8 cellular contexts compared by ENCODE assay signal in the genomic region with DNA sequence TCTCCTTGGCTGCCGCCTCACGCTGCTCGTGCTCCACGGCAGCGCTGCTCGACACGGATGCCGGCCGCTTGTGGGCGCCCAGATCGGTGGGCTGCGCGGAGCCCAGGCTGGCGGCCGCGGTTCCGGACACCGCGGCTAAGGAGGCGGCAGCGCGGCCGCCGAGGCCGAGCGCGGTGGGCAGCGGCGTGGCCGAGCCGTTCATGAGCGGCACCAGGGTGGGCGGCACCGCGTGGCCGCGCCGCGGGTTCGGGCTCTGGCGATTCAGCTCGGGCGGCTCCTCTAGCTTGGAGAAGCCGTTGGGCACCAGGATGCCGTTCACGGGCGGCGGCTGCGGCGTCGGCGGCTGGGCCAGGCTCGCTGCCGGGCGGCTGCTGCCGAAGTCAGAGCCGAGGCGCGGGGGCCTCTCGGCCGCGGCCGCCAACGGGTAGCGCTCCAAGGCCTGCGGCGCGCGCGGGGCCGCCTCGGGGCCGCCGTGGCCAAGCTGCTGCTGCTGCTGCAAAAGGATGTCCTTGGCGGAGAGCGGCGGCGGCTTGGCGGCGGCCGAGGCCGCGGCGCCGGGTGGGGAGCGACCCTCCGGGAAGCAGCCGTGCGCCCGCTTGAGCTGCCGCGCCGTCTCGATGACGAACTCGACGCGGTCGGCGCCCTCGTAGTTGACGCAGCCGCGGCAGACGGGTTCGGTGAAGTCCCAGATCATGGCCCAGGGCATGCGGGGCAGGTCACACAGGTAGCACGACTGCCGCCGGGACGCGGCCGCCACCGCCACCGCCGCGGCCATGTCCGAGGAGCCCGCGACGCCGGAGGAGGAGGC. TPM values are rescaled to one million over a fixed set of nuclear protein-coding genes. Genes with fewer than 3 reads are reported as not detected.
A peak's percentile ranks its signal among the peaks of the same experiment; 100 is the strongest.
DNase-seq lines count a peak whose midpoint lies in the region; ATAC-seq and TF ChIP-seq lines count a peak whose summit lies in the region.

No MANE protein-coding gene starts in this region.

- H3K36me3 ChIP-seq in MM.1S (replicated peaks; ENCODE audit: insufficient read depth, low read length) (peaks cover 9% of the 10 kb centered on the region), thyroid gland (peaks cover 18 to 27% of the 10 kb centered on the region in 2 donors)

- WGBS in thyroid gland, 2 donors, result no CpG with 5 or more reads among the region's 122 CpGs

- peak overlapping the region in 2 of 3 experiments; percentile 84 to 100 for H3K27ac Mint-ChIP-seq in nephron

- H3K4me1 ChIP-seq in MM.1S (ENCODE audit: low read length) (peaks cover 48% of the 10 kb centered on the region), thyroid gland (peaks cover 29 to 33% of the 10 kb centered on the region in 2 donors)

- peak in 1 of 2 donors; percentile 47 for TF ChIP-seq POLR2A in thyroid gland (IDR thresholded peaks at IDR 0.05)

- TF ChIP-seq CTCF in MM.1S (IDR thresholded peaks at IDR 0.05; ENCODE audit: low read length) (no peak; the same call in 1 of the 2 replicates), nephron (IDR thresholded peaks at IDR 0.05; ENCODE audit: unreplicated experiment in 3 of 3) (no peak), thyroid gland (IDR thresholded peaks at IDR 0.05) (no peak)

- H3K27me3 ChIP-seq in MM.1S (replicated peaks; ENCODE audit: insufficient read depth, low read length) (no peaks in the 10 kb centered on the region), thyroid gland (no peaks in the 10 kb centered on the region)

- peaks cover 73% of the 10 kb centered on the region for H3F3A ChIP-seq in MM.1S (ENCODE audit: insufficient read depth, low read length)

- peaks cover 53% of the 10 kb centered on the region for H3K79me2 ChIP-seq in MM.1S (ENCODE audit: low read length)

- H3K27ac ChIP-seq in MM.1S (ENCODE audit: low read length) (peak overlapping the region; percentile 96), epithelial cell of prostate (peak overlapping the region; percentile 100), thyroid gland (peak overlapping the region; percentile 99 to 100 (median 100))

- peak overlapping the region; percentile 100 for H3K4me2 ChIP-seq in MM.1S (ENCODE audit: low read depth, low read length)

- ATAC-seq in GM18517 (IDR thresholded peaks at IDR 0.05; ENCODE audit: unreplicated experiment) (no peak), HG03571 (IDR thresholded peaks at IDR 0.05; ENCODE audit: unreplicated experiment) (no peak)

- H3K4me3 Mint-ChIP-seq in nephron, result peak overlapping the region; percentile 99 to 100 (median 99)

- peaks cover 39% of the 10 kb centered on the region for H3K4me1 Mint-ChIP-seq in nephron

- DNase-seq in ELR (ENCODE audit: low read depth) (peak; percentile 71), MM.1S (peak; percentile 73), epithelial cell of prostate (ENCODE audit: low read depth, low spot score) (no peak), thyroid gland (peak; percentile 47)
- peak; percentile 69 for DNase-seq in activated CD8-positive, alpha-beta memory T cell treated with anti-CD3 and anti-CD28 coated beads, Interleukin-2, amount 50 U/mL, for 4 hours

- H4K20me1 ChIP-seq in MM.1S (ENCODE audit: insufficient read depth, low read length), result peaks cover 12% of the 10 kb centered on the region; the same call in 1 of the 2 replicates

- H3K36me3 Mint-ChIP-seq in nephron (ENCODE audit: low read depth), result peaks cover 47% of the 10 kb centered on the region

- H3K4me3 ChIP-seq in MM.1S (ENCODE audit: low read length) (peak overlapping the region; percentile 80), thyroid gland (replicated peaks in 1 of 3) (peak overlapping the region; percentile 28 to 88 (median 88))

- no peaks in the 10 kb centered on the region for H3K9me2 ChIP-seq in MM.1S (replicated peaks; ENCODE audit: insufficient read depth, low read length)

- intact Hi-C loops in thyroid gland (cut with DNase I), result loop anchor here (5.0 kb wide), 3 partner anchors 72 to 313 kb away; no protein-coding TSS in a partner anchor

- H3K9me3 Mint-ChIP-seq in nephron, result peaks cover 2% of the 10 kb centered on the region

- peak overlapping the region; percentile 96 for H3K9ac ChIP-seq in MM.1S (ENCODE audit: low read length)

- H2AFZ ChIP-seq in MM.1S (ENCODE audit: low read length), result no peak overlapping the region

- H3K9me3 ChIP-seq in MM.1S (replicated peaks; ENCODE audit: insufficient read depth, low read length) (no peaks in the 10 kb centered on the region), thyroid gland (no peaks in the 10 kb centered on the region)

- H3K27me3 Mint-ChIP-seq in nephron (ENCODE audit: low read depth), result peaks cover 4% of the 10 kb centered on the region

RNA-seq across cellular contexts. Expression of gene IRF2BP2, which starts 1.1 kb away (rescaled TPM):
- total RNA-seq in thyroid gland, result 100 to 1,000 TPM; 106 to 125 (median 115) TPM
